In genomic region chr10:34644245-34644644, GRCh38 we compare ENCODE assay signal across 27 cellular contexts.
"Had no signal": no experiment of that assay in that cellular context is flagged by ENCODE, and none has a peak within 500 bp of the region (broad histone marks: within the 10 kb centered on the region; RNA-seq: fewer than 3 reads in every experiment).

No MANE protein-coding gene starts in this region.

- H3K4me1 Mint-ChIP-seq: activated B cell treated with CpG ODN at 0.5 μM for 24 hours; activated CD4-positive, alpha-beta T cell treated with anti-CD3 and anti-CD28 coated beads for 36 hours; activated naive CD8-positive, alpha-beta T cell treated with anti-CD3 and anti-CD28 coated beads, Interleukin-2, amount 10 ng/mL, durations not matched to agents 7 days and 5 days had no signal

- ATAC-seq: activated CD4-positive, alpha-beta T cell treated with anti-CD3 and anti-CD28 coated beads for 36 hours; gastrocnemius medialis; left lobe of liver; natural killer cell treated with Interleukin-12 subunit alpha and Interleukin-12 subunit beta and Interleukin-15 and Interleukin-18, amount 100 ng/mL, for 72 hours had no signal

- H3K4me3 ChIP-seq: breast epithelium, coronary artery, esophagus squamous epithelium, gastrocnemius medialis, sigmoid colon, spleen, thoracic aorta, upper lobe of left lung had no signal

- H3K9ac ChIP-seq: parathyroid adenoma had no signal

- H3K36me3 ChIP-seq: breast epithelium, esophagus squamous epithelium, gastrocnemius medialis, sigmoid colon, spleen, thoracic aorta, upper lobe of left lung had no signal

- H3K27me3 Mint-ChIP-seq: activated B cell treated with CpG ODN at 0.5 μM for 24 hours; activated CD4-positive, alpha-beta T cell treated with anti-CD3 and anti-CD28 coated beads for 36 hours had no signal

- DNase-seq: activated B cell treated with CpG ODN at 0.5 μM for 24 hours; activated CD4-positive, alpha-beta T cell treated with anti-CD3 and anti-CD28 coated beads for 36 hours; activated CD4-positive, alpha-beta T cell treated with anti-CD3 and anti-CD28 coated beads, Interleukin-2, amount 50 U/mL, for 48 hours; activated naive CD4-positive, alpha-beta T cell treated with Interleukin-2 at 50 U/mL for 16 hours; activated naive CD8-positive, alpha-beta T cell treated with anti-CD3 and anti-CD28 coated beads, Interleukin-2, amount 10 ng/mL, durations not matched to agents 7 days and 5 days; activated T-cell treated with anti-CD3 and anti-CD28 coated beads, Interleukin-2, amount 50 U/mL, for 48 hours; amniotic stem cell; cerebellar nuclear complex; esophagus squamous epithelium; gastrocnemius medialis; head of caudate nucleus; islet precursor cell; midbrain; nucleus accumbens; sigmoid colon; spleen; stimulated activated CD4-positive, alpha-beta T cell treated with anti-CD3 and anti-CD28 coated beads, Interleukin-4, amount 100 ng/mL, for 24 hours; stimulated activated naive CD4-positive, alpha-beta T cell treated with Interleukin-2 at 50 U/mL for 16 hours; T1000 had no signal

- H3K4me3 Mint-ChIP-seq: activated B cell treated with CpG ODN at 0.5 μM for 24 hours; activated CD4-positive, alpha-beta T cell treated with anti-CD3 and anti-CD28 coated beads for 36 hours; activated naive CD8-positive, alpha-beta T cell treated with anti-CD3 and anti-CD28 coated beads, Interleukin-2, amount 10 ng/mL, durations not matched to agents 7 days and 5 days; natural killer cell treated with Interleukin-12 subunit alpha and Interleukin-12 subunit beta and Interleukin-15 and Interleukin-18, amount 100 ng/mL, for 72 hours; T-helper 1 cell treated with Interleukin-12 subunit alpha and Interleukin-12 subunit beta and Interleukin-4 antibody, amounts not matched to agents 30 μg/mL and 1 μg/mL, for 36 hours had no signal

- H3K9me3 ChIP-seq: breast epithelium, esophagus squamous epithelium, gastrocnemius medialis, sigmoid colon, spleen, thoracic aorta, upper lobe of left lung had no signal

- H3K27ac Mint-ChIP-seq: activated B cell treated with CpG ODN at 0.5 μM for 24 hours; activated CD4-positive, alpha-beta T cell treated with anti-CD3 and anti-CD28 coated beads for 36 hours; activated naive CD8-positive, alpha-beta T cell treated with anti-CD3 and anti-CD28 coated beads, Interleukin-2, amount 10 ng/mL, durations not matched to agents 7 days and 5 days; natural killer cell treated with Interleukin-12 subunit alpha and Interleukin-12 subunit beta and Interleukin-15 and Interleukin-18, amount 100 ng/mL, for 72 hours; T-helper 1 cell treated with Interleukin-12 subunit alpha and Interleukin-12 subunit beta and Interleukin-4 antibody, amounts not matched to agents 30 μg/mL and 1 μg/mL, for 36 hours had no signal

- H3K9me3 Mint-ChIP-seq: activated B cell treated with CpG ODN at 0.5 μM for 24 hours; activated naive CD8-positive, alpha-beta T cell treated with anti-CD3 and anti-CD28 coated beads, Interleukin-2, amount 10 ng/mL, durations not matched to agents 7 days and 5 days; natural killer cell treated with Interleukin-12 subunit alpha and Interleukin-12 subunit beta and Interleukin-15 and Interleukin-18, amount 100 ng/mL, for 72 hours; T-helper 1 cell treated with Interleukin-12 subunit alpha and Interleukin-12 subunit beta and Interleukin-4 antibody, amounts not matched to agents 30 μg/mL and 1 μg/mL, for 36 hours had no signal

- H3K27ac ChIP-seq: breast epithelium, coronary artery, esophagus squamous epithelium, gastrocnemius medialis, parathyroid adenoma, sigmoid colon, spleen, thoracic aorta, upper lobe of left lung had no signal

- H3K4me1 ChIP-seq: breast epithelium, parathyroid adenoma had no signal

- H3K36me3 Mint-ChIP-seq: activated naive CD8-positive, alpha-beta T cell treated with anti-CD3 and anti-CD28 coated beads, Interleukin-2, amount 10 ng/mL, durations not matched to agents 7 days and 5 days; natural killer cell treated with Interleukin-12 subunit alpha and Interleukin-12 subunit beta and Interleukin-15 and Interleukin-18, amount 100 ng/mL, for 72 hours had no signal

- H3K27me3 ChIP-seq: breast epithelium, esophagus squamous epithelium, gastrocnemius medialis, sigmoid colon, spleen, upper lobe of left lung had no signal
